ENCODE assay signal across 1 cellular context in genomic region chr5:150763023-150763793, GRCh38.
A peak's percentile ranks its signal among the peaks of the same experiment; 100 is the strongest.
TF ChIP-seq lines count a peak whose summit lies in the region.

No MANE protein-coding gene starts in this region.

TF ChIP-seq in K562, 482 proteins besides CTCF, POLR2A, EP300 and RAD21 (continued from another document and continues in another):
- TF ChIP-seq, protein P1, sequence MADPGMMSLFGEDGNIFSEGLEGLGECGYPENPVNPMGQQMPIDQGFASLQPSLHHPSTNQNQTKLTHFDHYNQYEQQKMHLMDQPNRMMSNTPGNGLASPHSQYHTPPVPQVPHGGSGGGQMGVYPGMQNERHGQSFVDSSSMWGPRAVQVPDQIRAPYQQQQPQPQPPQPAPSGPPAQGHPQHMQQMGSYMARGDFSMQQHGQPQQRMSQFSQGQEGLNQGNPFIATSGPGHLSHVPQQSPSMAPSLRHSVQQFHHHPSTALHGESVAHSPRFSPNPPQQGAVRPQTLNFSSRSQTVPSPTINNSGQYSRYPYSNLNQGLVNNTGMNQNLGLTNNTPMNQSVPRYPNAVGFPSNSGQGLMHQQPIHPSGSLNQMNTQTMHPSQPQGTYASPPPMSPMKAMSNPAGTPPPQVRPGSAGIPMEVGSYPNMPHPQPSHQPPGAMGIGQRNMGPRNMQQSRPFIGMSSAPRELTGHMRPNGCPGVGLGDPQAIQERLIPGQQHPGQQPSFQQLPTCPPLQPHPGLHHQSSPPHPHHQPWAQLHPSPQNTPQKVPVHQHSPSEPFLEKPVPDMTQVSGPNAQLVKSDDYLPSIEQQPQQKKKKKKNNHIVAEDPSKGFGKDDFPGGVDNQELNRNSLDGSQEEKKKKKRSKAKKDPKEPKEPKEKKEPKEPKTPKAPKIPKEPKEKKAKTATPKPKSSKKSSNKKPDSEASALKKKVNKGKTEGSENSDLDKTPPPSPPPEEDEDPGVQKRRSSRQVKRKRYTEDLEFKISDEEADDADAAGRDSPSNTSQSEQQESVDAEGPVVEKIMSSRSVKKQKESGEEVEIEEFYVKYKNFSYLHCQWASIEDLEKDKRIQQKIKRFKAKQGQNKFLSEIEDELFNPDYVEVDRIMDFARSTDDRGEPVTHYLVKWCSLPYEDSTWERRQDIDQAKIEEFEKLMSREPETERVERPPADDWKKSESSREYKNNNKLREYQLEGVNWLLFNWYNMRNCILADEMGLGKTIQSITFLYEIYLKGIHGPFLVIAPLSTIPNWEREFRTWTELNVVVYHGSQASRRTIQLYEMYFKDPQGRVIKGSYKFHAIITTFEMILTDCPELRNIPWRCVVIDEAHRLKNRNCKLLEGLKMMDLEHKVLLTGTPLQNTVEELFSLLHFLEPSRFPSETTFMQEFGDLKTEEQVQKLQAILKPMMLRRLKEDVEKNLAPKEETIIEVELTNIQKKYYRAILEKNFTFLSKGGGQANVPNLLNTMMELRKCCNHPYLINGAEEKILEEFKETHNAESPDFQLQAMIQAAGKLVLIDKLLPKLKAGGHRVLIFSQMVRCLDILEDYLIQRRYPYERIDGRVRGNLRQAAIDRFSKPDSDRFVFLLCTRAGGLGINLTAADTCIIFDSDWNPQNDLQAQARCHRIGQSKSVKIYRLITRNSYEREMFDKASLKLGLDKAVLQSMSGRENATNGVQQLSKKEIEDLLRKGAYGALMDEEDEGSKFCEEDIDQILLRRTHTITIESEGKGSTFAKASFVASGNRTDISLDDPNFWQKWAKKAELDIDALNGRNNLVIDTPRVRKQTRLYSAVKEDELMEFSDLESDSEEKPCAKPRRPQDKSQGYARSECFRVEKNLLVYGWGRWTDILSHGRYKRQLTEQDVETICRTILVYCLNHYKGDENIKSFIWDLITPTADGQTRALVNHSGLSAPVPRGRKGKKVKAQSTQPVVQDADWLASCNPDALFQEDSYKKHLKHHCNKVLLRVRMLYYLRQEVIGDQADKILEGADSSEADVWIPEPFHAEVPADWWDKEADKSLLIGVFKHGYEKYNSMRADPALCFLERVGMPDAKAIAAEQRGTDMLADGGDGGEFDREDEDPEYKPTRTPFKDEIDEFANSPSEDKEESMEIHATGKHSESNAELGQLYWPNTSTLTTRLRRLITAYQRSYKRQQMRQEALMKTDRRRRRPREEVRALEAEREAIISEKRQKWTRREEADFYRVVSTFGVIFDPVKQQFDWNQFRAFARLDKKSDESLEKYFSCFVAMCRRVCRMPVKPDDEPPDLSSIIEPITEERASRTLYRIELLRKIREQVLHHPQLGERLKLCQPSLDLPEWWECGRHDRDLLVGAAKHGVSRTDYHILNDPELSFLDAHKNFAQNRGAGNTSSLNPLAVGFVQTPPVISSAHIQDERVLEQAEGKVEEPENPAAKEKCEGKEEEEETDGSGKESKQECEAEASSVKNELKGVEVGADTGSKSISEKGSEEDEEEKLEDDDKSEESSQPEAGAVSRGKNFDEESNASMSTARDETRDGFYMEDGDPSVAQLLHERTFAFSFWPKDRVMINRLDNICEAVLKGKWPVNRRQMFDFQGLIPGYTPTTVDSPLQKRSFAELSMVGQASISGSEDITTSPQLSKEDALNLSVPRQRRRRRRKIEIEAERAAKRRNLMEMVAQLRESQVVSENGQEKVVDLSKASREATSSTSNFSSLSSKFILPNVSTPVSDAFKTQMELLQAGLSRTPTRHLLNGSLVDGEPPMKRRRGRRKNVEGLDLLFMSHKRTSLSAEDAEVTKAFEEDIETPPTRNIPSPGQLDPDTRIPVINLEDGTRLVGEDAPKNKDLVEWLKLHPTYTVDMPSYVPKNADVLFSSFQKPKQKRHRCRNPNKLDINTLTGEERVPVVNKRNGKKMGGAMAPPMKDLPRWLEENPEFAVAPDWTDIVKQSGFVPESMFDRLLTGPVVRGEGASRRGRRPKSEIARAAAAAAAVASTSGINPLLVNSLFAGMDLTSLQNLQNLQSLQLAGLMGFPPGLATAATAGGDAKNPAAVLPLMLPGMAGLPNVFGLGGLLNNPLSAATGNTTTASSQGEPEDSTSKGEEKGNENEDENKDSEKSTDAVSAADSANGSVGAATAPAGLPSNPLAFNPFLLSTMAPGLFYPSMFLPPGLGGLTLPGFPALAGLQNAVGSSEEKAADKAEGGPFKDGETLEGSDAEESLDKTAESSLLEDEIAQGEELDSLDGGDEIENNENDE (IDR thresholded peaks at IDR 0.05; ENCODE audit: low read depth, low read length), result no peak
- peak; percentile 69 for TF ChIP-seq EP400 (IDR thresholded peaks at IDR 0.05)
- peak; percentile 80 for TF ChIP-seq ETV1 (tag; conservative IDR thresholded peaks at IDR 0.05; ENCODE audit: low read depth)
- TF ChIP-seq BDP1 (IDR thresholded peaks at IDR 0.05; ENCODE audit: insufficient read depth, insufficient read length), result no peak
- TF ChIP-seq NONO (IDR thresholded peaks at IDR 0.05; ENCODE audit: low read depth in 2 of 2, low read length in 1 of 2), result no peak
- TF ChIP-seq, protein P2, sequence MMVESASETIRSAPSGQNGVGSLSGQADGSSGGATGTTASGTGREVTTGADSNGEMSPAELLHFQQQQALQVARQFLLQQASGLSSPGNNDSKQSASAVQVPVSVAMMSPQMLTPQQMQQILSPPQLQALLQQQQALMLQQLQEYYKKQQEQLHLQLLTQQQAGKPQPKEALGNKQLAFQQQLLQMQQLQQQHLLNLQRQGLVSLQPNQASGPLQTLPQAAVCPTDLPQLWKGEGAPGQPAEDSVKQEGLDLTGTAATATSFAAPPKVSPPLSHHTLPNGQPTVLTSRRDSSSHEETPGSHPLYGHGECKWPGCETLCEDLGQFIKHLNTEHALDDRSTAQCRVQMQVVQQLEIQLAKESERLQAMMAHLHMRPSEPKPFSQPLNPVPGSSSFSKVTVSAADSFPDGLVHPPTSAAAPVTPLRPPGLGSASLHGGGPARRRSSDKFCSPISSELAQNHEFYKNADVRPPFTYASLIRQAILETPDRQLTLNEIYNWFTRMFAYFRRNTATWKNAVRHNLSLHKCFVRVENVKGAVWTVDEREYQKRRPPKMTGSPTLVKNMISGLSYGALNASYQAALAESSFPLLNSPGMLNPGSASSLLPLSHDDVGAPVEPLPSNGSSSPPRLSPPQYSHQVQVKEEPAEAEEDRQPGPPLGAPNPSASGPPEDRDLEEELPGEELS (CRISPR knock-in tag; IDR thresholded peaks at IDR 0.05; ENCODE audit: borderline replicate concordance), result no peak
- no peak for TF ChIP-seq SAFB2 (IDR thresholded peaks at IDR 0.05; ENCODE audit: borderline replicate concordance, low read depth, low read length, severe bottlenecking)
- peak; percentile 30; the same call in 1 of the 2 replicates for TF ChIP-seq ILK (tag; IDR thresholded peaks at IDR 0.05; ENCODE audit: borderline replicate concordance, low read depth)
- peak; percentile 88 for TF ChIP-seq ZNF644 (tag; IDR thresholded peaks at IDR 0.05; ENCODE audit: low read depth)
- TF ChIP-seq SUPT5H (IDR thresholded peaks at IDR 0.05), result no peak
- TF ChIP-seq ZBTB7A (IDR thresholded peaks at IDR 0.05; ENCODE audit: borderline replicate concordance, control insufficient read depth, low read depth, low read length), result no peak
- no peak for TF ChIP-seq SREBF2 (CRISPR knock-in tag; IDR thresholded peaks at IDR 0.05)
- TF ChIP-seq ZNF589 (CRISPR knock-in tag; IDR thresholded peaks at IDR 0.05; ENCODE audit: low read depth), result peak; percentile 94
- TF ChIP-seq TAF15 (IDR thresholded peaks at IDR 0.05; ENCODE audit: low read depth, low read length), result no peak
- peak; percentile 34 for TF ChIP-seq FOS (IDR thresholded peaks at IDR 0.05; ENCODE audit: extremely low read depth, insufficient read length)
- no peak for TF ChIP-seq ZC3H11A (IDR thresholded peaks at IDR 0.05; ENCODE audit: low read depth, low read length)
- no peak for TF ChIP-seq KLF10 (CRISPR knock-in tag; IDR thresholded peaks at IDR 0.05)
- TF ChIP-seq POLR2B (IDR thresholded peaks at IDR 0.05; ENCODE audit: low read depth, partially characterized antibody), result no peak
- TF ChIP-seq ZNF639 (CRISPR knock-in tag; conservative IDR thresholded peaks at IDR 0.05 in 1 of 2, IDR thresholded peaks at IDR 0.05 in 1 of 2), result peak in 1 of 2 experiments; percentile 68; a peak in 1 of 4 replicates
- TF ChIP-seq NCOA6 (IDR thresholded peaks at IDR 0.05), result no peak
- peak; percentile 50; the same call in 1 of the 2 replicates for TF ChIP-seq TCF3 (CRISPR knock-in tag; IDR thresholded peaks at IDR 0.05)
- TF ChIP-seq, protein P3, sequence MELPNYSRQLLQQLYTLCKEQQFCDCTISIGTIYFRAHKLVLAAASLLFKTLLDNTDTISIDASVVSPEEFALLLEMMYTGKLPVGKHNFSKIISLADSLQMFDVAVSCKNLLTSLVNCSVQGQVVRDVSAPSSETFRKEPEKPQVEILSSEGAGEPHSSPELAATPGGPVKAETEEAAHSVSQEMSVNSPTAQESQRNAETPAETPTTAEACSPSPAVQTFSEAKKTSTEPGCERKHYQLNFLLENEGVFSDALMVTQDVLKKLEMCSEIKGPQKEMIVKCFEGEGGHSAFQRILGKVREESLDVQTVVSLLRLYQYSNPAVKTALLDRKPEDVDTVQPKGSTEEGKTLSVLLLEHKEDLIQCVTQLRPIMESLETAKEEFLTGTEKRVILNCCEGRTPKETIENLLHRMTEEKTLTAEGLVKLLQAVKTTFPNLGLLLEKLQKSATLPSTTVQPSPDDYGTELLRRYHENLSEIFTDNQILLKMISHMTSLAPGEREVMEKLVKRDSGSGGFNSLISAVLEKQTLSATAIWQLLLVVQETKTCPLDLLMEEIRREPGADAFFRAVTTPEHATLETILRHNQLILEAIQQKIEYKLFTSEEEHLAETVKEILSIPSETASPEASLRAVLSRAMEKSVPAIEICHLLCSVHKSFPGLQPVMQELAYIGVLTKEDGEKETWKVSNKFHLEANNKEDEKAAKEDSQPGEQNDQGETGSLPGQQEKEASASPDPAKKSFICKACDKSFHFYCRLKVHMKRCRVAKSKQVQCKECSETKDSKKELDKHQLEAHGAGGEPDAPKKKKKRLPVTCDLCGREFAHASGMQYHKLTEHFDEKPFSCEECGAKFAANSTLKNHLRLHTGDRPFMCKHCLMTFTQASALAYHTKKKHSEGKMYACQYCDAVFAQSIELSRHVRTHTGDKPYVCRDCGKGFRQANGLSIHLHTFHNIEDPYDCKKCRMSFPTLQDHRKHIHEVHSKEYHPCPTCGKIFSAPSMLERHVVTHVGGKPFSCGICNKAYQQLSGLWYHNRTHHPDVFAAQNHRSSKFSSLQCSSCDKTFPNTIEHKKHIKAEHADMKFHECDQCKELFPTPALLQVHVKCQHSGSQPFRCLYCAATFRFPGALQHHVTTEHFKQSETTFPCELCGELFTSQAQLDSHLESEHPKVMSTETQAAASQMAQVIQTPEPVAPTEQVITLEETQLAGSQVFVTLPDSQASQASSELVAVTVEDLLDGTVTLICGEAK (IDR thresholded peaks at IDR 0.05), result no peak
- TF ChIP-seq, protein P3 (CRISPR knock-in tag; IDR thresholded peaks at IDR 0.05), result no peak
- peak; percentile 84 for TF ChIP-seq CREB3 (tag; conservative IDR thresholded peaks at IDR 0.05; ENCODE audit: low read depth)
- no peak for TF ChIP-seq ZBTB49 (CRISPR knock-in tag; IDR thresholded peaks at IDR 0.05; ENCODE audit: borderline replicate concordance)
